In genomic region chr1:82837261-82837660, GRCh38 we compare ENCODE assay signal across 1 cellular context.
TF ChIP-seq lines count a peak whose summit lies in the region.

No MANE protein-coding gene starts in this region.

TF ChIP-seq in SK-N-SH treated with all-trans-retinoic acid at 6 μM for 48 hours, 23 proteins besides CTCF, POLR2A, EP300 and RAD21 (continued from another document):
- TF ChIP-seq SNAI2 (CRISPR knock-in tag; IDR thresholded peaks at IDR 0.05) (no peak), TOX (CRISPR knock-in tag; IDR thresholded peaks at IDR 0.05; ENCODE audit: borderline replicate concordance) (no peak), ZC3H10 (CRISPR knock-in tag; IDR thresholded peaks at IDR 0.05) (no peak), ISL1 (CRISPR knock-in tag; IDR thresholded peaks at IDR 0.05) (no peak), PATZ1 (CRISPR knock-in tag; IDR thresholded peaks at IDR 0.05; ENCODE audit: borderline replicate concordance) (no peak), RARB (CRISPR knock-in tag; IDR thresholded peaks at IDR 0.05) (no peak), TSHZ2 (CRISPR knock-in tag; IDR thresholded peaks at IDR 0.05) (no peak)
